In the genomic region with DNA sequence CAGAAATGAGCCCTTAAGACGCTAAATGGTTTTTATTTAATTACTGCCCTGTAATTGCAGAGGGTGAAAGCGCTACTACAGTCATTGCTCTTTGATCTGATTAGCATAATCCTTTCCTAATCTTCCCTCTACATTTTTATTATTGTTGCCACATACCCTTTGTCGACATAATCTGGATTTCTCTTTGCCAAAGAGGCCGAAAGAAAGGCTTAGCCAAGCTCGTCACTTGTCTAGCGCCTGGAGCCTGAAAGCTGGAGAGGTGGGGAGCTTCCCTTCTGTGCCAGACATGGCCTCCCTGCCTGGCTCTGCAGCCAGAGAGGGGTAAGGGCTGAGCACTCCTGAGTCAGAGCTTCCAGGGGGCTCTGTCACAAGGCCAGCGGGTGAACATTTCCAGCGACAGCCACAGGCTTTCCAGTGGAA, we compare ENCODE assay signal across 29 cellular contexts.
DNase-seq lines count a peak whose midpoint lies in the region; ATAC-seq and TF ChIP-seq lines count a peak whose summit lies in the region.
"Had no signal": no experiment of that assay in that cellular context is flagged by ENCODE, and none has a peak within 500 bp of the region (broad histone marks: within the 10 kb centered on the region; RNA-seq: fewer than 3 reads in every experiment).

No MANE protein-coding gene starts in this region.

- 83% methylated on average over 8 of the region's 8 CpGs for WGBS in SK-N-SH (ENCODE audit: low lambda C conversion rate)
- WGBS in aorta, 2 donors, result 46 to 61% methylated on average over 8 of the region's 8 CpGs

- no peaks in the 10 kb centered on the region for H3K79me2 ChIP-seq in SK-N-SH (ENCODE audit: insufficient read depth)

- H2AFZ ChIP-seq in SK-N-SH (ENCODE audit: low read depth), result no peak overlapping the region

- H3K36me3 ChIP-seq in SK-N-SH (replicated peaks in 1 of 2; ENCODE audit: control insufficient read depth in 1 of 2, insufficient read depth in 2 of 2, low read length in 1 of 2) (no peaks in the 10 kb centered on the region), aorta (ENCODE audit: control insufficient read depth in 1 of 2, insufficient read depth in 2 of 2, low read length in 1 of 2) (no peaks in the 10 kb centered on the region)
- H3K36me3 ChIP-seq: esophagus muscularis mucosa, thyroid gland had no signal

- no peaks in the 10 kb centered on the region for H4K20me1 ChIP-seq in SK-N-SH (ENCODE audit: insufficient read depth)

- no peaks in the 10 kb centered on the region for H3F3A ChIP-seq in SK-N-SH (replicated peaks; ENCODE audit: insufficient read depth)

- CTCF ChIA-PET in SK-N-SH (lab: Yijun Ruan, JAX), result interaction anchor here (0.9 to 5.8 kb wide), 6 partner anchors 23 to 127 kb away, joined by 3 to 26 read pairs (median 4); no protein-coding TSS in a partner anchor

- H3K4me2 ChIP-seq in SK-N-SH, result no peak overlapping the region

- TF ChIP-seq EP300 in SK-N-SH (IDR thresholded peaks at IDR 0.05; ENCODE audit: borderline replicate concordance in 1 of 2, low read depth in 1 of 2, low read length in 1 of 2), result no peak

- H3K4me1 ChIP-seq in SK-N-SH (ENCODE audit: control insufficient read depth in 1 of 2, insufficient read depth in 2 of 2, low read depth in 1 of 2, low read length in 1 of 2) (peaks cover 21 to 25% of the 10 kb centered on the region in 2 experiments; a peak in 3 of 4 replicates), aorta (ENCODE audit: control insufficient read depth in 1 of 2, insufficient read depth in 2 of 2, low read length in 2 of 2) (peaks cover 0 to 4% of the 10 kb centered on the region in 2 donors)
- H3K4me1 ChIP-seq: foreskin keratinocyte had no signal

- DNase-seq in Right ventricle myocardium superior (no peak), Right ventricle myocardium inferior (ENCODE audit: missing footprints) (no peak), SK-N-SH (peak; percentile 70), left ventricle myocardium superior (no peak), aorta (peak; percentile 43 to 68), DMS 273 (lab: John Stamatoyannopoulos, UW; ENCODE audit: unreplicated experiment) (no peak), glutamatergic neuron (no peak)
- DNase-seq: activated CD4-positive, alpha-beta T cell treated with anti-CD3 and anti-CD28 coated beads, Interleukin-2, amount 50 U/mL, for 4 hours; activated naive CD4-positive, alpha-beta T cell treated with anti-CD3 and anti-CD28 coated beads, Interleukin-2, amount 50 U/mL, for 16 hours; AML-193; central memory CD4-positive, alpha-beta T cell; DMS79 treated with DMSO at 0.1 percent for 48 hours; endodermal cell; foreskin keratinocyte; HCEC 1CT; hippocampal formation; midbrain; naive thymus-derived CD4-positive, alpha-beta T cell; NCI-H1092 treated with DMSO at 0.1 percent for 48 hours; NCI-H187 treated with DMSO at 0.1 percent for 48 hours; NCI-H345; PC-3; SIG-M5; stimulated activated naive CD8-positive, alpha-beta T cell treated with anti-CD3 and anti-CD28 coated beads, Interleukin-15, amount 100 ng/mL, for 72 hours; thyroid gland had no signal

- TF ChIP-seq CTCF in SK-N-SH (IDR thresholded peaks at IDR 0.05) (no peak), glutamatergic neuron (IDR thresholded peaks at IDR 0.05; ENCODE audit: partially characterized antibody, unreplicated experiment) (no peak)

- no peak overlapping the region for H3K27ac Mint-ChIP-seq in glutamatergic neuron (ENCODE audit: unreplicated experiment)
- H3K27ac Mint-ChIP-seq: activated T-helper 1 cell treated with anti-CD3 and anti-CD28 coated beads, Interleukin-12 subunit alpha, Interleukin-12 subunit beta, Interleukin-2, Interleukin-4 antibody, amounts not matched to agents 30 ng/mL and 10 ng/mL and 1 ng/mL, durations not matched to agents 14 hours and 24 hours and 36 hours; endodermal cell; naive thymus-derived CD4-positive, alpha-beta T cell; stimulated activated naive CD8-positive, alpha-beta T cell treated with anti-CD3 and anti-CD28 coated beads, Interleukin-15, amount 100 ng/mL, for 72 hours had no signal

- peaks cover 8% of the 10 kb centered on the region for H3K9me3 Mint-ChIP-seq in glutamatergic neuron (ENCODE audit: unreplicated experiment)
- H3K9me3 Mint-ChIP-seq: activated T-helper 1 cell treated with anti-CD3 and anti-CD28 coated beads, Interleukin-12 subunit alpha, Interleukin-12 subunit beta, Interleukin-2, Interleukin-4 antibody, amounts not matched to agents 30 ng/mL and 10 ng/mL and 1 ng/mL, durations not matched to agents 14 hours and 24 hours and 36 hours; endodermal cell; naive thymus-derived CD4-positive, alpha-beta T cell; stimulated activated naive CD8-positive, alpha-beta T cell treated with anti-CD3 and anti-CD28 coated beads, Interleukin-15, amount 100 ng/mL, for 72 hours had no signal

- H3K27me3 ChIP-seq in SK-N-SH (ENCODE audit: insufficient read depth) (no peaks in the 10 kb centered on the region), aorta (ENCODE audit: control insufficient read depth in 1 of 2, insufficient read depth in 2 of 2, low read length in 1 of 2) (no peaks in the 10 kb centered on the region)
- H3K27me3 ChIP-seq: esophagus muscularis mucosa, foreskin keratinocyte, thyroid gland had no signal

- H3K9me3 ChIP-seq in SK-N-SH (no peaks in the 10 kb centered on the region), aorta (ENCODE audit: control insufficient read depth, low read length) (no peaks in the 10 kb centered on the region)
- H3K9me3 ChIP-seq: esophagus muscularis mucosa, thyroid gland had no signal

- ATAC-seq in Right ventricle myocardium superior (ENCODE audit: poor library complexity) (peak; percentile 13), Right ventricle myocardium inferior (no peak), left ventricle myocardium superior (peak; percentile 18), aorta (ENCODE audit: low FRiP score) (no peak), GM19463 (IDR thresholded peaks at IDR 0.05; ENCODE audit: unreplicated experiment) (no peak)
- ATAC-seq: foreskin keratinocyte; naive thymus-derived CD4-positive, alpha-beta T cell; PC-3; stimulated activated naive CD8-positive, alpha-beta T cell treated with anti-CD3 and anti-CD28 coated beads, Interleukin-15, amount 100 ng/mL, for 72 hours had no signal

- H3K27me3 Mint-ChIP-seq in glutamatergic neuron (ENCODE audit: unreplicated experiment), result peaks cover 9% of the 10 kb centered on the region
- H3K27me3 Mint-ChIP-seq: naive thymus-derived CD4-positive, alpha-beta T cell; stimulated activated naive CD8-positive, alpha-beta T cell treated with anti-CD3 and anti-CD28 coated beads, Interleukin-15, amount 100 ng/mL, for 72 hours had no signal

- intact Hi-C loops in Right ventricle myocardium superior (cut with DNase I) (no loop called here), Right ventricle myocardium inferior (cut with DNase I) (no loop called here), left ventricle myocardium superior (cut with micrococcal nuclease) (no loop called here), aorta (cut with DNase I) (no loop called here)

- POLR2A ChIA-PET in SK-N-SH (lab: Yijun Ruan, JAX), result no interaction called here

- H3K36me3 Mint-ChIP-seq in glutamatergic neuron (ENCODE audit: unreplicated experiment), result no peaks in the 10 kb centered on the region

- H3K27ac ChIP-seq in SK-N-SH (ENCODE audit: low read depth in 2 of 2, low read length in 1 of 2) (no peak overlapping the region; a peak in 1 of 4 replicates), aorta (ENCODE audit: low read depth in 1 of 2, low read length in 2 of 2) (no peak overlapping the region)
- H3K27ac ChIP-seq: foreskin keratinocyte, skin epidermis, thyroid gland had no signal

- no peak for TF ChIP-seq RAD21 in SK-N-SH (IDR thresholded peaks at IDR 0.05; ENCODE audit: low read length)

- H3K9ac ChIP-seq in SK-N-SH, result no peak overlapping the region

- H3K4me3 Mint-ChIP-seq in glutamatergic neuron (ENCODE audit: unreplicated experiment), result no peak overlapping the region
- H3K4me3 Mint-ChIP-seq: activated T-helper 1 cell treated with anti-CD3 and anti-CD28 coated beads, Interleukin-12 subunit alpha, Interleukin-12 subunit beta, Interleukin-2, Interleukin-4 antibody, amounts not matched to agents 30 ng/mL and 10 ng/mL and 1 ng/mL, durations not matched to agents 14 hours and 24 hours and 36 hours; endodermal cell; naive thymus-derived CD4-positive, alpha-beta T cell; stimulated activated naive CD8-positive, alpha-beta T cell treated with anti-CD3 and anti-CD28 coated beads, Interleukin-15, amount 100 ng/mL, for 72 hours had no signal

- no peaks in the 10 kb centered on the region for H3K9me2 ChIP-seq in SK-N-SH

- no peak overlapping the region for H3K4me3 ChIP-seq in SK-N-SH (ENCODE audit: low read depth in 2 of 2, low read length in 1 of 2)
- no peak overlapping the region for H3K4me3 ChIP-seq in aorta (ENCODE audit: low read length in 2 of 2)
- H3K4me3 ChIP-seq: esophagus muscularis mucosa, skin epidermis, thyroid gland had no signal

- H3K4me1 Mint-ChIP-seq in glutamatergic neuron (ENCODE audit: low read depth, unreplicated experiment), result peaks cover 25% of the 10 kb centered on the region

TF ChIP-seq in SK-N-SH, 30 proteins besides CTCF, POLR2A, EP300 and RAD21:
- no peak for TF ChIP-seq ELF1 (IDR thresholded peaks at IDR 0.05)
- TF ChIP-seq GATA2 (CRISPR knock-in tag; IDR thresholded peaks at IDR 0.05), result 0 out of 2 replicates have a peak, but pooled peaks have one; percentile 25

Comparison
In these comparisons a context has a peak if more than half of its experiments do, and no peak if none do; other contexts are left out.
1. ATAC-seq: peak in Right ventricle myocardium superior (single experiment) and left ventricle myocardium superior (single experiment); none in Right ventricle myocardium inferior (single experiment), aorta (single experiment) and GM19463 (single experiment).
2. DNase-seq: peak in SK-N-SH (single experiment) and aorta (2 of 2); none in Right ventricle myocardium superior (single experiment), Right ventricle myocardium inferior (single experiment), left ventricle myocardium superior (single experiment), DMS 273 (single experiment) and glutamatergic neuron (single experiment).